13 cellular contexts compared by ENCODE assay signal in genomic region chr10:72886596-72887522, GRCh38. TPM values are rescaled to one million over a fixed set of nuclear protein-coding genes. Genes with fewer than 3 reads are reported as not detected.
DNase-seq lines count a peak whose midpoint lies in the region; ATAC-seq and TF ChIP-seq lines count a peak whose summit lies in the region.
"Had no signal": no experiment of that assay in that cellular context is flagged by ENCODE, and none has a peak within 500 bp of the region (broad histone marks: within the 10 kb centered on the region; RNA-seq: fewer than 3 reads in every experiment).

No MANE protein-coding gene starts in this region.

- no peak overlapping the region for H3K4me2 ChIP-seq in MM.1S (ENCODE audit: low read depth, low read length)
- H3K4me2 ChIP-seq: SK-N-SH had no signal

- peak; percentile 45 for ATAC-seq in activated T-helper 17 cell treated with anti-CD3 and anti-CD28 coated beads, Interleukin-2, amount 50 U/mL, for 72 hours (replicated peaks)
- ATAC-seq in GM21717 (IDR thresholded peaks at IDR 0.05; ENCODE audit: unreplicated experiment) (no peak), GM21825 (IDR thresholded peaks at IDR 0.05; ENCODE audit: unreplicated experiment) (no peak)

- no peaks in the 10 kb centered on the region for H3K79me2 ChIP-seq in MM.1S (ENCODE audit: low read length)

- no peaks in the 10 kb centered on the region for H3K9me3 Mint-ChIP-seq in activated T-helper 17 cell treated with anti-CD3 and anti-CD28 coated beads, Interleukin-2, amount 50 U/mL, for 72 hours

- H3K9me3 ChIP-seq in MM.1S (replicated peaks; ENCODE audit: insufficient read depth, low read length), result no peaks in the 10 kb centered on the region
- H3K9me3 ChIP-seq: SK-N-SH had no signal

- H3K9me2 ChIP-seq in MM.1S (replicated peaks; ENCODE audit: insufficient read depth, low read length), result no peaks in the 10 kb centered on the region
- H3K9me2 ChIP-seq: SK-N-SH had no signal

- peak overlapping the region; percentile 82 for H3K27ac Mint-ChIP-seq in activated T-helper 17 cell treated with anti-CD3 and anti-CD28 coated beads, Interleukin-2, amount 50 U/mL, for 72 hours

- peaks cover 40% of the 10 kb centered on the region for H3K36me3 Mint-ChIP-seq in activated T-helper 17 cell treated with anti-CD3 and anti-CD28 coated beads, Interleukin-2, amount 50 U/mL, for 72 hours (ENCODE audit: low read depth)

- no peak for TF ChIP-seq CTCF in MM.1S (IDR thresholded peaks at IDR 0.05; ENCODE audit: low read length)

- H3K4me1 ChIP-seq in MM.1S (ENCODE audit: low read length), result no peaks in the 10 kb centered on the region

- DNase-seq in A172 (ENCODE audit: low spot score), result peak; percentile 3
- DNase-seq in H7, result peak; percentile 40
- DNase-seq in kidney tubule cell (ENCODE audit: low spot score), result peak; percentile 34
- no peak for DNase-seq in MM.1S
- no peak for DNase-seq in effector CD4-positive, alpha-beta T cell
- DNase-seq: activated gamma-delta T cell; NCI-H1436; SK-N-SH; stimulated activated CD8-positive, alpha-beta memory T cell treated with anti-CD3 and anti-CD28 coated beads, Interleukin-4, amount 100 ng/mL, for 48 hours had no signal

- H3K4me3 Mint-ChIP-seq in activated T-helper 17 cell treated with anti-CD3 and anti-CD28 coated beads, Interleukin-2, amount 50 U/mL, for 72 hours, result peak overlapping the region; percentile 57

- H3K36me3 ChIP-seq in H7 (replicated peaks; ENCODE audit: control insufficient read depth, insufficient read depth, low read length) (no peaks in the 10 kb centered on the region; the same call in none of the 2 replicates), MM.1S (replicated peaks; ENCODE audit: insufficient read depth, low read length) (no peaks in the 10 kb centered on the region)

- no peaks in the 10 kb centered on the region for H3K27me3 ChIP-seq in H7 (ENCODE audit: control insufficient read depth, insufficient read depth, low read length)
- H3K27me3 ChIP-seq in MM.1S (replicated peaks; ENCODE audit: insufficient read depth, low read length), result no peaks in the 10 kb centered on the region

- H3K27me3 Mint-ChIP-seq in activated T-helper 17 cell treated with anti-CD3 and anti-CD28 coated beads, Interleukin-2, amount 50 U/mL, for 72 hours, result no peaks in the 10 kb centered on the region

- H4K20me1 ChIP-seq in MM.1S (ENCODE audit: insufficient read depth, low read length), result no peaks in the 10 kb centered on the region

- no peak overlapping the region for H2AFZ ChIP-seq in MM.1S (ENCODE audit: low read length)

- H3F3A ChIP-seq in MM.1S (ENCODE audit: insufficient read depth, low read length), result no peaks in the 10 kb centered on the region

- no peak overlapping the region for H3K27ac ChIP-seq in MM.1S (ENCODE audit: low read length)

- no peak overlapping the region for H3K9ac ChIP-seq in MM.1S (ENCODE audit: low read length)
- H3K9ac ChIP-seq: SK-N-SH had no signal

- H3K4me3 ChIP-seq in H7 (ENCODE audit: insufficient read depth, low read depth, low read length), result no peak overlapping the region
- H3K4me3 ChIP-seq in MM.1S (ENCODE audit: low read length), result no peak overlapping the region

- H3K4me1 Mint-ChIP-seq in activated T-helper 17 cell treated with anti-CD3 and anti-CD28 coated beads, Interleukin-2, amount 50 U/mL, for 72 hours, result peaks cover 4% of the 10 kb centered on the region

RNA-seq across cellular contexts. Expression of gene OIT3, which starts 6.7 kb away (rescaled TPM):
- not detected in 2 replicates for total RNA-seq in A172 (2014; rRNA removed; shearing (Covaris generic))
- total RNA-seq in H7 (2014; rRNA removed; shearing (Covaris generic)), result 0.10 TPM in 1 of 2 replicates, not detected in the other
- not detected for total RNA-seq in activated T-helper 17 cell treated with anti-CD3 and anti-CD28 coated beads, Interleukin-2, amount 50 U/mL, for 72 hours
- total RNA-seq: posterior vena cava had no signal

Comparison
In these comparisons a context has a peak if more than half of its experiments do, and no peak if none do; other contexts are left out.
1. DNase-seq: peak in A172 (single experiment), H7 (single experiment) and kidney tubule cell (single experiment); none in MM.1S (single experiment) and effector CD4-positive, alpha-beta T cell (single experiment).